Comparison of ENCODE assay signal across 1 cellular context in the genomic region with DNA sequence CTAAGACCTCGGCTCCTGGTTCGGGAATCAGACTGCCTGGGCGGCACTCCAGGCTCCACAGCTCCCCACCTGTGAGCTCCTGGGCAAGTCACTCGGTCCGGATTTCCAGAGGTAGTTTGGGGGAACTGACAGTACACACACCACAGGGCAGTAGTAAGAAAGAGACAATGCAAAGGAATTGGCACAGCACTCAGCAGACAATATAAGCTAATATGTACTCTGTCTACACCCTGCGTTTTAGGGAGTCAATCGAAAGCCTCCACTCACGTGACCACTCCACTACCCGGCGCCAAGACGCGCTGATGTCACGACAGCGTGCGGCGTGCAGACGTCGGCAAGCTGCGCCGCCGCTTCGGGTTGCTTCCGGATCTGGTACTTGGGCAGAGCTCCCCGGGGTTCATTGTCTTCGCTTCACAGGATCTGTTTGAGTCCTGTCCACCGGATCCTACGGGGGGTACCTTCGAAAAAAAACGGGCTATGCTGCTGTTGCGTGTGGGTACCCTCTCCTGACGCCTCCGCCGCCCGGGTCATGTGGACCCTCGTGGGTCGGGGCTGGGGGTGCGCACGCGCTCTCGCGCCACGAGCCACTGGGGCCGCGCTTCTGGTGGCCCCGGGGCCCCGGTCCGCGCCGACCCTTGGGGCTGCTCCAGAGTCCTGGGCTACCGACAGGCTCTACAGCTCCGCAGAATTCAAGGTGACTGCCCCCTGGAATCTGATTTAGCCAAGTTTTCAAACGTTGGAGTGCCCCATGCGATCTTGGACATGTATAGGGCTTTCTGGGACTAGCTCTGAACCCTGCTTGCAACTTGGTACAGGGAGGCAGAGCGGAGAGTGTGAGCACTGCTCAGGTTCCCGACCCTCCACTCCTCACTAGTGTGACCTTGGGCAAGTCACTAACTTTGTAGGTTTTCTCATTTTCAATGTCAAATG.
A peak's percentile ranks its signal among the peaks of the same experiment; 100 is the strongest.
TF ChIP-seq lines count a peak whose summit lies in the region.

A gene with protein sequence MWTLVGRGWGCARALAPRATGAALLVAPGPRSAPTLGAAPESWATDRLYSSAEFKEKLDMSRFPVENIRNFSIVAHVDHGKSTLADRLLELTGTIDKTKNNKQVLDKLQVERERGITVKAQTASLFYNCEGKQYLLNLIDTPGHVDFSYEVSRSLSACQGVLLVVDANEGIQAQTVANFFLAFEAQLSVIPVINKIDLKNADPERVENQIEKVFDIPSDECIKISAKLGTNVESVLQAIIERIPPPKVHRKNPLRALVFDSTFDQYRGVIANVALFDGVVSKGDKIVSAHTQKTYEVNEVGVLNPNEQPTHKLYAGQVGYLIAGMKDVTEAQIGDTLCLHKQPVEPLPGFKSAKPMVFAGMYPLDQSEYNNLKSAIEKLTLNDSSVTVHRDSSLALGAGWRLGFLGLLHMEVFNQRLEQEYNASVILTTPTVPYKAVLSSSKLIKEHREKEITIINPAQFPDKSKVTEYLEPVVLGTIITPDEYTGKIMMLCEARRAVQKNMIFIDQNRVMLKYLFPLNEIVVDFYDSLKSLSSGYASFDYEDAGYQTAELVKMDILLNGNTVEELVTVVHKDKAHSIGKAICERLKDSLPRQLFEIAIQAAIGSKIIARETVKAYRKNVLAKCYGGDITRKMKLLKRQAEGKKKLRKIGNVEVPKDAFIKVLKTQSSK (plus strand): TSS at position 327 of the 930 bp plus-strand sequence. CDS start 203 bp downstream, at position 530.

TF ChIP-seq in GM12878, 131 proteins besides CTCF, POLR2A, EP300 and RAD21 (continued from another document and continues in another):
- TF ChIP-seq MTA2 (IDR thresholded peaks at IDR 0.05; ENCODE audit: low read depth) (no peak), MYC (IDR thresholded peaks at IDR 0.05; ENCODE audit: insufficient read depth, insufficient read length, insufficient replicate concordance, low read length, severe bottlenecking) (no peak), YY1 (IDR thresholded peaks at IDR 0.05; ENCODE audit: low read depth, low read length) (no peak; the same call in 1 of the 2 replicates), TARDBP (IDR thresholded peaks at IDR 0.05; ENCODE audit: borderline replicate concordance) (no peak), SMAD5 (IDR thresholded peaks at IDR 0.05; ENCODE audit: low read depth) (peak; percentile 93), NFYA (IDR thresholded peaks at IDR 0.05; ENCODE audit: borderline replicate concordance, low read depth, low read length) (no peak), CREM (IDR thresholded peaks at IDR 0.05; ENCODE audit: low read depth) (peak; percentile 99), IKZF2 (IDR thresholded peaks at IDR 0.05) (0 out of 4 replicates have a peak, but pooled peaks have one; percentile 23 to 31), MYB (IDR thresholded peaks at IDR 0.05; ENCODE audit: borderline replicate concordance, low read depth, low read length) (no peak), IKZF1 (conservative IDR thresholded peaks at IDR 0.05) (peak; percentile 60), NBN (IDR thresholded peaks at IDR 0.05) (peak; percentile 84; the same call in 1 of the 2 replicates), STAT1 (conservative IDR thresholded peaks at IDR 0.05) (no peak), JUND (IDR thresholded peaks at IDR 0.05; ENCODE audit: low read depth, low read length) (no peak), LARP7 (IDR thresholded peaks at IDR 0.05) (peak; percentile 68; the same call in 1 of the 2 replicates), TCF12 (IDR thresholded peaks at IDR 0.05; ENCODE audit: low read depth, low read length) (no peak), EED (IDR thresholded peaks at IDR 0.05; ENCODE audit: low read depth) (no peak), CREB1 (IDR thresholded peaks at IDR 0.05; ENCODE audit: low read depth) (peak; percentile 98), ASH2L (IDR thresholded peaks at IDR 0.05; ENCODE audit: borderline replicate concordance, low read depth) (peak; percentile 61; the same call in 1 of the 2 replicates), MEF2B (IDR thresholded peaks at IDR 0.05; ENCODE audit: partially characterized antibody, poor library complexity, severe bottlenecking) (no peak), SREBF1 (IDR thresholded peaks at IDR 0.05; ENCODE audit: low read length) (no peak), EGR1 (IDR thresholded peaks at IDR 0.05; ENCODE audit: borderline replicate concordance in 1 of 2, low read depth in 2 of 2, low read length in 2 of 2) (peak in 1 of 2 experiments; percentile 94; a peak in 2 of 3 replicates), POLR2AphosphoS2 (IDR thresholded peaks at IDR 0.05; ENCODE audit: low read depth, low read length) (peak; percentile 93), MXI1 (IDR thresholded peaks at IDR 0.05; ENCODE audit: low read depth, low read length) (peak; percentile 85), ESRRA (IDR thresholded peaks at IDR 0.05; ENCODE audit: low read length) (no peak), ZNF217 (IDR thresholded peaks at IDR 0.05) (no peak), PML (IDR thresholded peaks at IDR 0.05; ENCODE audit: low read length) (peak; percentile 97), GATAD2B (conservative IDR thresholded peaks at IDR 0.05; ENCODE audit: low read depth) (0 out of 2 replicates have a peak, but pooled peaks have one; percentile 41), ZNF274 (IDR thresholded peaks at IDR 0.05; ENCODE audit: insufficient read depth, insufficient read length) (no peak), TCF3 (IDR thresholded peaks at IDR 0.05; ENCODE audit: borderline replicate concordance, insufficient read depth, low read depth, low read length) (peak; percentile 54; the same call in 1 of the 2 replicates), SRF (IDR thresholded peaks at IDR 0.05; ENCODE audit: low read depth in 2 of 2, low read length in 2 of 2) (peak in 1 of 2 experiments; percentile 59; a peak in 1 of 4 replicates), NR2C2 (IDR thresholded peaks at IDR 0.05; ENCODE audit: borderline replicate concordance, control insufficient read depth, insufficient read length, low read depth) (no peak)
- TF ChIP-seq, protein P1, sequence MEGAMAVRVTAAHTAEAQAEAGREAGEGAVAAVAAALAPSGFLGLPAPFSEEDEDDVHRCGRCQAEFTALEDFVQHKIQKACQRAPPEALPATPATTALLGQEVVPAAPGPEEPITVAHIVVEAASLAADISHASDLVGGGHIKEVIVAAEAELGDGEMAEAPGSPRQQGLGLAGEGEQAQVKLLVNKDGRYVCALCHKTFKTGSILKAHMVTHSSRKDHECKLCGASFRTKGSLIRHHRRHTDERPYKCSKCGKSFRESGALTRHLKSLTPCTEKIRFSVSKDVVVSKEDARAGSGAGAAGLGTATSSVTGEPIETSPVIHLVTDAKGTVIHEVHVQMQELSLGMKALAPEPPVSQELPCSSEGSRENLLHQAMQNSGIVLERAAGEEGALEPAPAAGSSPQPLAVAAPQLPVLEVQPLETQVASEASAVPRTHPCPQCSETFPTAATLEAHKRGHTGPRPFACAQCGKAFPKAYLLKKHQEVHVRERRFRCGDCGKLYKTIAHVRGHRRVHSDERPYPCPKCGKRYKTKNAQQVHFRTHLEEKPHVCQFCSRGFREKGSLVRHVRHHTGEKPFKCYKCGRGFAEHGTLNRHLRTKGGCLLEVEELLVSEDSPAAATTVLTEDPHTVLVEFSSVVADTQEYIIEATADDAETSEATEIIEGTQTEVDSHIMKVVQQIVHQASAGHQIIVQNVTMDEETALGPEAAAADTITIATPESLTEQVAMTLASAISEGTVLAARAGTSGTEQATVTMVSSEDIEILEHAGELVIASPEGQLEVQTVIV (IDR thresholded peaks at IDR 0.05; ENCODE audit: borderline replicate concordance, partially characterized antibody), result no peak
- TF ChIP-seq, protein P2, sequence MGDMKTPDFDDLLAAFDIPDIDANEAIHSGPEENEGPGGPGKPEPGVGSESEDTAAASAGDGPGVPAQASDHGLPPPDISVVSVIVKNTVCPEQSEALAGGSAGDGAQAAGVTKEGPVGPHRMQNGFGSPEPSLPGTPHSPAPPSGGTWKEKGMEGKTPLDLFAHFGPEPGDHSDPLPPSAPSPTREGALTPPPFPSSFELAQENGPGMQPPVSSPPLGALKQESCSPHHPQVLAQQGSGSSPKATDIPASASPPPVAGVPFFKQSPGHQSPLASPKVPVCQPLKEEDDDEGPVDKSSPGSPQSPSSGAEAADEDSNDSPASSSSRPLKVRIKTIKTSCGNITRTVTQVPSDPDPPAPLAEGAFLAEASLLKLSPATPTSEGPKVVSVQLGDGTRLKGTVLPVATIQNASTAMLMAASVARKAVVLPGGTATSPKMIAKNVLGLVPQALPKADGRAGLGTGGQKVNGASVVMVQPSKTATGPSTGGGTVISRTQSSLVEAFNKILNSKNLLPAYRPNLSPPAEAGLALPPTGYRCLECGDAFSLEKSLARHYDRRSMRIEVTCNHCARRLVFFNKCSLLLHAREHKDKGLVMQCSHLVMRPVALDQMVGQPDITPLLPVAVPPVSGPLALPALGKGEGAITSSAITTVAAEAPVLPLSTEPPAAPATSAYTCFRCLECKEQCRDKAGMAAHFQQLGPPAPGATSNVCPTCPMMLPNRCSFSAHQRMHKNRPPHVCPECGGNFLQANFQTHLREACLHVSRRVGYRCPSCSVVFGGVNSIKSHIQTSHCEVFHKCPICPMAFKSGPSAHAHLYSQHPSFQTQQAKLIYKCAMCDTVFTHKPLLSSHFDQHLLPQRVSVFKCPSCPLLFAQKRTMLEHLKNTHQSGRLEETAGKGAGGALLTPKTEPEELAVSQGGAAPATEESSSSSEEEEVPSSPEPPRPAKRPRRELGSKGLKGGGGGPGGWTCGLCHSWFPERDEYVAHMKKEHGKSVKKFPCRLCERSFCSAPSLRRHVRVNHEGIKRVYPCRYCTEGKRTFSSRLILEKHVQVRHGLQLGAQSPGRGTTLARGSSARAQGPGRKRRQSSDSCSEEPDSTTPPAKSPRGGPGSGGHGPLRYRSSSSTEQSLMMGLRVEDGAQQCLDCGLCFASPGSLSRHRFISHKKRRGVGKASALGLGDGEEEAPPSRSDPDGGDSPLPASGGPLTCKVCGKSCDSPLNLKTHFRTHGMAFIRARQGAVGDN (IDR thresholded peaks at IDR 0.05), result peak; percentile 92
- TF ChIP-seq, protein P3, sequence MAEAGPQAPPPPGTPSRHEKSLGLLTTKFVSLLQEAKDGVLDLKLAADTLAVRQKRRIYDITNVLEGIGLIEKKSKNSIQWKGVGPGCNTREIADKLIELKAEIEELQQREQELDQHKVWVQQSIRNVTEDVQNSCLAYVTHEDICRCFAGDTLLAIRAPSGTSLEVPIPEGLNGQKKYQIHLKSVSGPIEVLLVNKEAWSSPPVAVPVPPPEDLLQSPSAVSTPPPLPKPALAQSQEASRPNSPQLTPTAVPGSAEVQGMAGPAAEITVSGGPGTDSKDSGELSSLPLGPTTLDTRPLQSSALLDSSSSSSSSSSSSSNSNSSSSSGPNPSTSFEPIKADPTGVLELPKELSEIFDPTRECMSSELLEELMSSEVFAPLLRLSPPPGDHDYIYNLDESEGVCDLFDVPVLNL (IDR thresholded peaks at IDR 0.05; ENCODE audit: low read depth, low read length), result no peak
- TF ChIP-seq, protein P4, sequence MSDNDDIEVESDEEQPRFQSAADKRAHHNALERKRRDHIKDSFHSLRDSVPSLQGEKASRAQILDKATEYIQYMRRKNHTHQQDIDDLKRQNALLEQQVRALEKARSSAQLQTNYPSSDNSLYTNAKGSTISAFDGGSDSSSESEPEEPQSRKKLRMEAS (IDR thresholded peaks at IDR 0.05; ENCODE audit: low read depth, low read length), result peak; percentile 44
- TF ChIP-seq, protein P5, sequence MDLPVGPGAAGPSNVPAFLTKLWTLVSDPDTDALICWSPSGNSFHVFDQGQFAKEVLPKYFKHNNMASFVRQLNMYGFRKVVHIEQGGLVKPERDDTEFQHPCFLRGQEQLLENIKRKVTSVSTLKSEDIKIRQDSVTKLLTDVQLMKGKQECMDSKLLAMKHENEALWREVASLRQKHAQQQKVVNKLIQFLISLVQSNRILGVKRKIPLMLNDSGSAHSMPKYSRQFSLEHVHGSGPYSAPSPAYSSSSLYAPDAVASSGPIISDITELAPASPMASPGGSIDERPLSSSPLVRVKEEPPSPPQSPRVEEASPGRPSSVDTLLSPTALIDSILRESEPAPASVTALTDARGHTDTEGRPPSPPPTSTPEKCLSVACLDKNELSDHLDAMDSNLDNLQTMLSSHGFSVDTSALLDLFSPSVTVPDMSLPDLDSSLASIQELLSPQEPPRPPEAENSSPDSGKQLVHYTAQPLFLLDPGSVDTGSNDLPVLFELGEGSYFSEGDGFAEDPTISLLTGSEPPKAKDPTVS (IDR thresholded peaks at IDR 0.05; ENCODE audit: low read depth, low read length), result no peak
- TF ChIP-seq, protein P6, sequence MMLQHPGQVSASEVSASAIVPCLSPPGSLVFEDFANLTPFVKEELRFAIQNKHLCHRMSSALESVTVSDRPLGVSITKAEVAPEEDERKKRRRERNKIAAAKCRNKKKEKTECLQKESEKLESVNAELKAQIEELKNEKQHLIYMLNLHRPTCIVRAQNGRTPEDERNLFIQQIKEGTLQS (IDR thresholded peaks at IDR 0.05; ENCODE audit: borderline replicate concordance, extremely low read depth, low read depth, low read length), result peak; percentile 45; the same call in 1 of the 2 replicates
- TF ChIP-seq, protein P7, sequence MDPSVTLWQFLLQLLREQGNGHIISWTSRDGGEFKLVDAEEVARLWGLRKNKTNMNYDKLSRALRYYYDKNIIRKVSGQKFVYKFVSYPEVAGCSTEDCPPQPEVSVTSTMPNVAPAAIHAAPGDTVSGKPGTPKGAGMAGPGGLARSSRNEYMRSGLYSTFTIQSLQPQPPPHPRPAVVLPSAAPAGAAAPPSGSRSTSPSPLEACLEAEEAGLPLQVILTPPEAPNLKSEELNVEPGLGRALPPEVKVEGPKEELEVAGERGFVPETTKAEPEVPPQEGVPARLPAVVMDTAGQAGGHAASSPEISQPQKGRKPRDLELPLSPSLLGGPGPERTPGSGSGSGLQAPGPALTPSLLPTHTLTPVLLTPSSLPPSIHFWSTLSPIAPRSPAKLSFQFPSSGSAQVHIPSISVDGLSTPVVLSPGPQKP (IDR thresholded peaks at IDR 0.05; ENCODE audit: low read depth, low read length), result peak; percentile 78
- TF ChIP-seq, protein P8, sequence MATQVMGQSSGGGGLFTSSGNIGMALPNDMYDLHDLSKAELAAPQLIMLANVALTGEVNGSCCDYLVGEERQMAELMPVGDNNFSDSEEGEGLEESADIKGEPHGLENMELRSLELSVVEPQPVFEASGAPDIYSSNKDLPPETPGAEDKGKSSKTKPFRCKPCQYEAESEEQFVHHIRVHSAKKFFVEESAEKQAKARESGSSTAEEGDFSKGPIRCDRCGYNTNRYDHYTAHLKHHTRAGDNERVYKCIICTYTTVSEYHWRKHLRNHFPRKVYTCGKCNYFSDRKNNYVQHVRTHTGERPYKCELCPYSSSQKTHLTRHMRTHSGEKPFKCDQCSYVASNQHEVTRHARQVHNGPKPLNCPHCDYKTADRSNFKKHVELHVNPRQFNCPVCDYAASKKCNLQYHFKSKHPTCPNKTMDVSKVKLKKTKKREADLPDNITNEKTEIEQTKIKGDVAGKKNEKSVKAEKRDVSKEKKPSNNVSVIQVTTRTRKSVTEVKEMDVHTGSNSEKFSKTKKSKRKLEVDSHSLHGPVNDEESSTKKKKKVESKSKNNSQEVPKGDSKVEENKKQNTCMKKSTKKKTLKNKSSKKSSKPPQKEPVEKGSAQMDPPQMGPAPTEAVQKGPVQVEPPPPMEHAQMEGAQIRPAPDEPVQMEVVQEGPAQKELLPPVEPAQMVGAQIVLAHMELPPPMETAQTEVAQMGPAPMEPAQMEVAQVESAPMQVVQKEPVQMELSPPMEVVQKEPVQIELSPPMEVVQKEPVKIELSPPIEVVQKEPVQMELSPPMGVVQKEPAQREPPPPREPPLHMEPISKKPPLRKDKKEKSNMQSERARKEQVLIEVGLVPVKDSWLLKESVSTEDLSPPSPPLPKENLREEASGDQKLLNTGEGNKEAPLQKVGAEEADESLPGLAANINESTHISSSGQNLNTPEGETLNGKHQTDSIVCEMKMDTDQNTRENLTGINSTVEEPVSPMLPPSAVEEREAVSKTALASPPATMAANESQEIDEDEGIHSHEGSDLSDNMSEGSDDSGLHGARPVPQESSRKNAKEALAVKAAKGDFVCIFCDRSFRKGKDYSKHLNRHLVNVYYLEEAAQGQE (IDR thresholded peaks at IDR 0.05; ENCODE audit: low read depth, low read length), result 0 out of 2 replicates have a peak, but pooled peaks have one; percentile 34
